Comparison of ENCODE assay signal across 8 cellular contexts in genomic region chr11:46381836-46382643, GRCh38. TPM values are rescaled to one million over a fixed set of nuclear protein-coding genes. Genes with fewer than 3 reads are reported as not detected.
DNase-seq lines count a peak whose midpoint lies in the region; ATAC-seq and TF ChIP-seq lines count a peak whose summit lies in the region.

No MANE protein-coding gene starts in this region.

- no peak for TF ChIP-seq EP300 in tibial nerve (IDR thresholded peaks at IDR 0.05)

- H3K27ac ChIP-seq in CD4-positive, alpha-beta T cell (ENCODE audit: low read depth, low read length), result no peak overlapping the region
- H3K27ac ChIP-seq in right lobe of liver (no peak overlapping the region), tibial nerve (peak overlapping the region; percentile 8 to 97 (median 90))

- H3K4me3 Mint-ChIP-seq in CD4-positive, alpha-beta T cell, result peak overlapping the region; percentile 84
- H3K4me3 Mint-ChIP-seq in activated naive CD8-positive, alpha-beta T cell treated with anti-CD3 and anti-CD28 coated beads for 36 hours, result peak overlapping the region; percentile 72

- intact Hi-C loops in CD4-positive, alpha-beta T cell (cut with DNase I, micrococcal nuclease), result loop anchor here in 1 of 2 experiments (1.0 kb wide), 1 partner anchor 32 kb away; no protein-coding TSS in a partner anchor
- intact Hi-C loops in right lobe of liver (cut with DNase I), result loop anchor here (10.0 kb wide), 1 partner anchor 153 kb away; no protein-coding TSS in a partner anchor

- no peak for TF ChIP-seq POLR2A in right lobe of liver (IDR thresholded peaks at IDR 0.05)
- no peak for TF ChIP-seq POLR2A in tibial nerve (IDR thresholded peaks at IDR 0.05)

- no peak for TF ChIP-seq CTCF in CD4-positive, alpha-beta T cell (IDR thresholded peaks at IDR 0.05)
- TF ChIP-seq CTCF in HFF-Myc (IDR thresholded peaks at IDR 0.05; ENCODE audit: low read depth, low read length, missing control alignments), result no peak
- TF ChIP-seq CTCF in right lobe of liver (IDR thresholded peaks at IDR 0.05), result no peak
- no peak for TF ChIP-seq CTCF in tibial nerve (IDR thresholded peaks at IDR 0.05)

- H3K9me3 Mint-ChIP-seq in CD4-positive, alpha-beta T cell, result no peaks in the 10 kb centered on the region
- H3K9me3 Mint-ChIP-seq in activated naive CD8-positive, alpha-beta T cell treated with anti-CD3 and anti-CD28 coated beads for 36 hours, result no peaks in the 10 kb centered on the region

- no peak for DNase-seq in CD4-positive, alpha-beta T cell
- DNase-seq in HFF-Myc (ENCODE audit: extremely low read depth, low read depth) (no peak), right lobe of liver (no peak), tibial nerve (ENCODE audit: low spot score in 2 of 2) (no peak), NCI-H2107 treated with DMSO at 0.1 percent for 48 hours (lab: John Stamatoyannopoulos, UW; ENCODE audit: unreplicated experiment) (no peak), cerebellar nuclear complex (lab: John Stamatoyannopoulos, UW) (no peak)
- DNase-seq in activated naive CD8-positive, alpha-beta T cell treated with anti-CD3 and anti-CD28 coated beads for 36 hours, result peak; percentile 35

- peak overlapping the region; percentile 47 for H3K4me3 ChIP-seq in HFF-Myc (replicated peaks; ENCODE audit: low read depth, low read length)
- peak overlapping the region; percentile 29 to 62 (median 58) for H3K4me3 ChIP-seq in right lobe of liver
- peak overlapping the region; percentile 57 to 79 (median 68) for H3K4me3 ChIP-seq in tibial nerve

- no peaks in the 10 kb centered on the region for H3K36me3 ChIP-seq in right lobe of liver
- peaks cover 0 to 18% (median 0%) of the 10 kb centered on the region in 3 donors for H3K36me3 ChIP-seq in tibial nerve

- peaks cover 31% of the 10 kb centered on the region for H3K27me3 Mint-ChIP-seq in CD4-positive, alpha-beta T cell
- H3K27me3 Mint-ChIP-seq in activated naive CD8-positive, alpha-beta T cell treated with anti-CD3 and anti-CD28 coated beads for 36 hours, result peaks cover 33% of the 10 kb centered on the region

- CTCF ChIA-PET in CD4-positive, alpha-beta T cell (lab: Charles Lee), result no interaction called here

- H3K4me1 Mint-ChIP-seq in CD4-positive, alpha-beta T cell (ENCODE audit: low read depth), result peaks cover 4% of the 10 kb centered on the region
- H3K4me1 Mint-ChIP-seq in activated naive CD8-positive, alpha-beta T cell treated with anti-CD3 and anti-CD28 coated beads for 36 hours, result peaks cover 11% of the 10 kb centered on the region

- 0% methylated on average over 7 of the region's 65 CpGs for WGBS in right lobe of liver (ENCODE audit: insufficient coverage, low coverage, low lambda C conversion rate, missing lambda C conversion rate)
- WGBS in tibial nerve, 2 donors, result 2 to 3% methylated on average over 31 to 47 of the region's 65 CpGs

- POLR2A ChIA-PET in CD4-positive, alpha-beta T cell (lab: Charles Lee), result interaction anchor here (0.7 kb wide), 1 partner anchor 139 kb away, joined by 3 read pairs; no protein-coding TSS in a partner anchor

- H3K36me3 Mint-ChIP-seq in CD4-positive, alpha-beta T cell (ENCODE audit: low read depth), result peaks cover 15% of the 10 kb centered on the region
- peaks cover 10% of the 10 kb centered on the region for H3K36me3 Mint-ChIP-seq in activated naive CD8-positive, alpha-beta T cell treated with anti-CD3 and anti-CD28 coated beads for 36 hours

- peak; percentile 33 for ATAC-seq in CD4-positive, alpha-beta T cell (ENCODE audit: poor library complexity)
- ATAC-seq in right lobe of liver (no peak), HG02884 (IDR thresholded peaks at IDR 0.05; ENCODE audit: unreplicated experiment) (no peak)

- no peak overlapping the region for H3K27ac Mint-ChIP-seq in CD4-positive, alpha-beta T cell
- H3K27ac Mint-ChIP-seq in activated naive CD8-positive, alpha-beta T cell treated with anti-CD3 and anti-CD28 coated beads for 36 hours, result no peak overlapping the region

- H3K27me3 ChIP-seq in CD4-positive, alpha-beta T cell (ENCODE audit: control insufficient read depth, insufficient read depth, low read length), result peaks cover 31% of the 10 kb centered on the region
- H3K27me3 ChIP-seq in right lobe of liver (no peaks in the 10 kb centered on the region), tibial nerve (peaks cover 0 to 20% of the 10 kb centered on the region in 2 donors)

- no peaks in the 10 kb centered on the region for H3K9me3 ChIP-seq in CD4-positive, alpha-beta T cell (ENCODE audit: control insufficient read depth, low read length)
- H3K9me3 ChIP-seq in right lobe of liver (no peaks in the 10 kb centered on the region), tibial nerve (no peaks in the 10 kb centered on the region)

- H3K4me1 ChIP-seq in right lobe of liver (peaks cover 0 to 8% (median 3%) of the 10 kb centered on the region in 4 donors), tibial nerve (peaks cover 0 to 35% (median 16%) of the 10 kb centered on the region in 4 donors)

RNA-seq across cellular contexts. Expression of gene MDK, which starts 0.6 kb away (rescaled TPM):
- total RNA-seq in CD4-positive, alpha-beta T cell, result 1 to 10 TPM; 5.5 to 6.5 TPM
- total RNA-seq in activated naive CD8-positive, alpha-beta T cell treated with anti-CD3 and anti-CD28 coated beads for 36 hours, result 1 to 10 TPM; 3.4 to 3.6 TPM
- total RNA-seq in right lobe of liver, result 1 to 10 TPM in 5 of 6 experiments, under 1 TPM in 1; 0.35 to 6.4 (median 4.2) TPM
- 100 to 1,000 TPM in 1 of 4 donors, 10 to 100 TPM in 3; 48.1 to 107 (median 57.3) TPM for total RNA-seq in tibial nerve

RNA-seq across cellular contexts. Expression of gene CHRM4, which starts 9.5 kb away (rescaled TPM):
- total RNA-seq in CD4-positive, alpha-beta T cell, result 1 to 10 TPM; 3.2 to 3.7 TPM
- total RNA-seq in activated naive CD8-positive, alpha-beta T cell treated with anti-CD3 and anti-CD28 coated beads for 36 hours, result under 1 TPM in 1 of 2 experiments, not detected in 1; 0.14 TPM
- total RNA-seq in right lobe of liver (not detected), tibial nerve (1 to 10 TPM in 1 of 4 donors, not detected in 3; 1.2 TPM)

RNA-seq across cellular contexts. Expression of gene DGKZ, which starts 34.8 kb away (rescaled TPM):
- 100 to 1,000 TPM; 159 to 166 TPM for total RNA-seq in CD4-positive, alpha-beta T cell
- total RNA-seq in activated naive CD8-positive, alpha-beta T cell treated with anti-CD3 and anti-CD28 coated beads for 36 hours, result 100 to 1,000 TPM in 1 of 2 experiments, 10 to 100 TPM in 1; 100.0 to 101 TPM
- 10 to 100 TPM; 10.7 to 57.9 (median 16.0) TPM for total RNA-seq in right lobe of liver
- total RNA-seq in tibial nerve, result 100 to 1,000 TPM in 1 of 4 donors, 10 to 100 TPM in 3; 41.2 to 105 (median 49.6) TPM

Comparison
In these comparisons a context has a peak if more than half of its experiments do, and no peak if none do; other contexts are left out.
1. H3K27ac ChIP-seq: peak in tibial nerve (4 of 4); none in CD4-positive, alpha-beta T cell (single experiment) and right lobe of liver (0 of 3).
2. RNA of gene MDK, which starts 0.6 kb away (total RNA-seq): 48.1 to 107 TPM in tibial nerve; 5.5 to 6.5 TPM in CD4-positive, alpha-beta T cell, 0.35 to 6.4 TPM in right lobe of liver and 3.4 to 3.6 TPM in activated naive CD8-positive, alpha-beta T cell treated with anti-CD3 and anti-CD28 coated beads for 36 hours; every median in the first group is over 4 times any median in the second.
3. Peak in every context shown above with its lines, with median percentiles within 50 percentile points of each other: H3K4me3 ChIP-seq.